ENCODE assay signal across 21 cellular contexts in genomic region chr3:2772803-2773202, GRCh38.
"Had no signal": no experiment of that assay in that cellular context is flagged by ENCODE, and none has a peak within 500 bp of the region (broad histone marks: within the 10 kb centered on the region; RNA-seq: fewer than 3 reads in every experiment).

No MANE protein-coding gene starts in this region.

- H3K27me3 Mint-ChIP-seq: IgD-negative memory B cell had no signal

- H3K27me3 ChIP-seq: SJSA1 had no signal

- H3K27ac Mint-ChIP-seq: IgD-negative memory B cell, T-cell had no signal

- H3K4me3 Mint-ChIP-seq: IgD-negative memory B cell, T-cell had no signal

- H3K4me3 ChIP-seq: K562, SJSA1 had no signal

- H3K27ac ChIP-seq: HL-60, KMS-11, SJSA1 had no signal

- ATAC-seq: K562, T-cell had no signal

- H3K4me2 ChIP-seq: KMS-11 had no signal

- H3K9me3 Mint-ChIP-seq: T-cell had no signal

- H3K9ac ChIP-seq: KMS-11 had no signal

- H3K36me3 ChIP-seq: SJSA1 had no signal

- H3K36me3 Mint-ChIP-seq: IgD-negative memory B cell, T-cell had no signal

- H3K9me3 ChIP-seq: SJSA1 had no signal

- H3K4me1 Mint-ChIP-seq: T-cell had no signal

- H3K4me1 ChIP-seq: SJSA1 had no signal

- DNase-seq: Kasumi-1, MM.1S, NCI-H1092 treated with DMSO at 0.1 percent for 48 hours, NCI-H1436, NCI-H187, NCI-H2029, NCI-H2081 treated with DMSO at 0.1 percent for 48 hours, NCI-H2171, NCI-H345, NCI-H446 treated with DMSO at 0.1 percent for 48 hours, NCI-H510A treated with DMSO at 0.1 percent for 48 hours, NCI-H526, Right ventricle myocardium superior, RPMI8226, SIG-M5, T-cell had no signal
